In the genomic region with DNA sequence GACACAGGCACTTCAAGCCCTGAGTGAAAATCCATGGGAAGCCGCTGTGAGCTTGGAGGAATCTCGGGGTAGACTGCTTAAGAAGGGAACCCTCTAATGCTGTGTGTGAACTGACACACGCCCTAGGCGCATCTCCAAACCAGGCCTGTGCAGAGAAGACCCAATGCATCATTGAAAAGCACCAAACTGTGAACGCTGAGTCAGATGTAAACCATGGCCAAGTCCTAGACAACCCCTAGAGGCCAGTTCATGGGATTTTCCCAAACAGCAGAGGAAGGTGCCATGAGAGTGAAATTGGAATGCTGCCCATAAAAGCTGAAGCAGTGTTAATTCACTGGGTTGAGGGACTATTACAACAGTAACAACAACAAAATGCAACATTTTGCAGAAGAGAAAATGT, we compare ENCODE assay signal across 26 cellular contexts.
DNase-seq lines count a peak whose midpoint lies in the region; ATAC-seq and TF ChIP-seq lines count a peak whose summit lies in the region.
"Had no signal": no experiment of that assay in that cellular context is flagged by ENCODE, and none has a peak within 500 bp of the region (broad histone marks: within the 10 kb centered on the region; RNA-seq: fewer than 3 reads in every experiment).

No MANE protein-coding gene starts in this region.

- H2BK15ac ChIP-seq in H9 (ENCODE audit: low read depth, low read length) = 0 out of 2 replicates have a peak overlapping the region, but pooled peaks have one; percentile 24

- no peak overlapping the region for H4K5ac ChIP-seq in H9 (ENCODE audit: insufficient read length, low read depth, low read length)

- in situ Hi-C loops in Caki2 (cut with HindIII; ENCODE audit: low pct_unique_long_range_greater_than_20kb, low sequenced_read_pairs) = no loop called here

- no peak overlapping the region for H3K4me3 Mint-ChIP-seq in H9
- H3K4me3 Mint-ChIP-seq in natural killer cell treated with Interleukin-12 subunit alpha and Interleukin-12 subunit beta and Interleukin-15 and Interleukin-18, amount 100 ng/mL, for 72 hours = no peak overlapping the region
- H3K4me3 Mint-ChIP-seq: activated T-helper 1 cell treated with anti-CD3 and anti-CD28 coated beads, Interleukin-12 subunit alpha, Interleukin-12 subunit beta, Interleukin-2, Interleukin-4 antibody, amounts not matched to agents 30 ng/mL and 10 ng/mL and 1 ng/mL, durations not matched to agents 14 hours and 24 hours and 36 hours; effector memory CD8-positive, alpha-beta T cell; nephron; stimulated activated naive CD8-positive, alpha-beta T cell treated with anti-CD3 and anti-CD28 coated beads, Interleukin-15, Interleukin-2, amounts not matched to agents 100 ng/mL and 50 ng/mL, for 24 hours; type B pancreatic cell had no signal

- H3K23ac ChIP-seq in H9 (ENCODE audit: insufficient read length, low read depth, low read length) = no peak overlapping the region

- H2AK5ac ChIP-seq in H9 (ENCODE audit: insufficient read length, low read length) = no peak overlapping the region

- no peaks in the 10 kb centered on the region for H3K79me1 ChIP-seq in H9 (ENCODE audit: insufficient read depth, low read depth, low read length, poor library complexity, severe bottlenecking)

- no peak overlapping the region for H4K8ac ChIP-seq in H9 (replicated peaks; ENCODE audit: insufficient read length, low read depth, low read length)

- H3K36me3 Mint-ChIP-seq in H9 (ENCODE audit: insufficient read depth in 1 of 3, low read depth in 3 of 3) = peaks cover 0 to 5% (median 0%) of the 10 kb centered on the region in 3 experiments; a peak in 2 of 7 replicates
- H3K36me3 Mint-ChIP-seq in natural killer cell treated with Interleukin-12 subunit alpha and Interleukin-12 subunit beta and Interleukin-15 and Interleukin-18, amount 100 ng/mL, for 72 hours = no peaks in the 10 kb centered on the region
- H3K36me3 Mint-ChIP-seq: type B pancreatic cell had no signal

- H2BK12ac ChIP-seq in H9 (ENCODE audit: insufficient read length, low read depth, low read length) = no peak overlapping the region

- H3K4me1 ChIP-seq in H9 (ENCODE audit: insufficient read depth, low read length) = no peaks in the 10 kb centered on the region
- no peaks in the 10 kb centered on the region for H3K4me1 ChIP-seq in heart right ventricle
- H3K4me1 ChIP-seq: HAP-1 had no signal

- peaks cover 9 to 11% of the 10 kb centered on the region in 2 experiments for H3K4me1 Mint-ChIP-seq in H9
- H3K4me1 Mint-ChIP-seq in natural killer cell treated with Interleukin-12 subunit alpha and Interleukin-12 subunit beta and Interleukin-15 and Interleukin-18, amount 100 ng/mL, for 72 hours (ENCODE audit: low read depth in 2 of 2) = peaks cover 0 to 2% of the 10 kb centered on the region in 2 donors
- H3K4me1 Mint-ChIP-seq: nephron had no signal

- H3K27ac Mint-ChIP-seq in H9 = no peak overlapping the region
- no peak overlapping the region for H3K27ac Mint-ChIP-seq in natural killer cell treated with Interleukin-12 subunit alpha and Interleukin-12 subunit beta and Interleukin-15 and Interleukin-18, amount 100 ng/mL, for 72 hours
- H3K27ac Mint-ChIP-seq: activated naive CD4-positive, alpha-beta T cell treated with anti-CD3 and anti-CD28 coated beads, Interleukin-2, amount 50 U/mL, for 72 hours; activated T-helper 1 cell treated with anti-CD3 and anti-CD28 coated beads, Interleukin-12 subunit alpha, Interleukin-12 subunit beta, Interleukin-2, Interleukin-4 antibody, amounts not matched to agents 30 ng/mL and 10 ng/mL and 1 ng/mL, durations not matched to agents 14 hours and 24 hours and 36 hours; effector memory CD8-positive, alpha-beta T cell; nephron; stimulated activated naive CD8-positive, alpha-beta T cell treated with anti-CD3 and anti-CD28 coated beads, Interleukin-15, Interleukin-2, amounts not matched to agents 100 ng/mL and 50 ng/mL, for 24 hours; type B pancreatic cell had no signal

- no peaks in the 10 kb centered on the region for H3K79me2 ChIP-seq in H9 (ENCODE audit: insufficient read depth, low read length)

- H3K9ac ChIP-seq in H9 (ENCODE audit: extremely low read depth, insufficient read length, low read length) = no peak overlapping the region
- H3K9ac ChIP-seq: SK-N-SH had no signal

- no CpG with 5 or more reads among the region's 5 CpGs for WGBS in H9 (ENCODE audit: extremely low coverage, insufficient read length, low lambda C conversion rate)
- WGBS in heart right ventricle, 2 donors = 91 to 93% methylated on average over 5 of the region's 5 CpGs

- no peaks in the 10 kb centered on the region for H4K20me1 ChIP-seq in H9 (ENCODE audit: control insufficient read depth, insufficient read depth, insufficient read length)

- H3K27me3 Mint-ChIP-seq in H9 (ENCODE audit: low read depth) = no peaks in the 10 kb centered on the region; the same call in 1 of the 2 replicates
- peaks cover 0 to 9% of the 10 kb centered on the region in 2 donors for H3K27me3 Mint-ChIP-seq in natural killer cell treated with Interleukin-12 subunit alpha and Interleukin-12 subunit beta and Interleukin-15 and Interleukin-18, amount 100 ng/mL, for 72 hours
- H3K27me3 Mint-ChIP-seq: type B pancreatic cell had no signal

- H3K23me2 ChIP-seq in H9 (ENCODE audit: insufficient read length, low read depth, low read length, poor library complexity, severe bottlenecking) = no peaks in the 10 kb centered on the region

- no peak overlapping the region for H3K18ac ChIP-seq in H9 (ENCODE audit: insufficient read length, low read depth, low read length)

- peak; percentile 58 for DNase-seq in Caki2 (ENCODE audit: low read depth)
- no peak for DNase-seq in H9
- peak; percentile 60 for DNase-seq in RKO (ENCODE audit: low spot score)
- peak; percentile 19 for DNase-seq in fibroblast of the aortic adventitia (ENCODE audit: low read depth)
- no peak for DNase-seq in retina
- no peak for DNase-seq in natural killer cell treated with Interleukin-12 subunit alpha and Interleukin-12 subunit beta and Interleukin-15 and Interleukin-18, amount 100 ng/mL, for 72 hours (ENCODE audit: low spot score)
- no peak for DNase-seq in iPS-NIHi11 (ENCODE audit: low spot score)
- no peak for DNase-seq in heart right ventricle
- DNase-seq: activated CD4-positive, CD25-positive, alpha-beta regulatory T cell treated with anti-CD3 and anti-CD28 coated beads, Interleukin-2, amount 50 U/mL, for 72 hours; activated CD8-positive, alpha-beta memory T cell treated with anti-CD3 and anti-CD28 coated beads for 24 hours; COR-L47; effector memory CD8-positive, alpha-beta T cell; hippocampal formation; IMR-90; left cardiac atrium; NCI-H2081; NCI-H774; SK-N-SH; stimulated activated CD4-positive, alpha-beta T cell treated with anti-CD3 and anti-CD28 coated beads, Interleukin-2, amount 100 ng/mL, for 24 hours; T-helper 9 cell had no signal

- no peak overlapping the region for H2AFZ ChIP-seq in H9 (ENCODE audit: low read length)

- H2BK5ac ChIP-seq in H9 (ENCODE audit: insufficient read length, low read length) = no peak overlapping the region

- no peak overlapping the region for H4K91ac ChIP-seq in H9 (ENCODE audit: insufficient read length, low read depth, low read length)

- H3K56ac ChIP-seq in H9 (ENCODE audit: insufficient read length, low read depth, low read length) = no peak overlapping the region

- no peak overlapping the region for H3K14ac ChIP-seq in H9 (ENCODE audit: insufficient read depth, low read length)

- ATAC-seq in natural killer cell treated with Interleukin-12 subunit alpha and Interleukin-12 subunit beta and Interleukin-15 and Interleukin-18, amount 100 ng/mL, for 72 hours = no peak
- no peak for ATAC-seq in heart right ventricle
- ATAC-seq: activated naive CD4-positive, alpha-beta T cell treated with anti-CD3 and anti-CD28 coated beads, Interleukin-2, amount 50 U/mL, for 72 hours; effector memory CD8-positive, alpha-beta T cell; left cardiac atrium had no signal

- H3K4ac ChIP-seq in H9 (ENCODE audit: low read depth, low read length) = no peak overlapping the region

- H2BK20ac ChIP-seq in H9 (ENCODE audit: low read depth, low read length, poor library complexity, severe bottlenecking) = no peak overlapping the region

- no peaks in the 10 kb centered on the region for H3K36me3 ChIP-seq in heart right ventricle
- H3K36me3 ChIP-seq: HAP-1 had no signal

- H3K4me3 ChIP-seq in fibroblast of the aortic adventitia (ENCODE audit: low read depth, low read length) = no peak overlapping the region
- H3K4me3 ChIP-seq in heart right ventricle = no peak overlapping the region
- H3K4me3 ChIP-seq: HAP-1 had no signal

- TF ChIP-seq CTCF in H9 (conservative IDR thresholded peaks at IDR 0.05) (peak; percentile 45; the same call in 2 of the 3 replicates), fibroblast of the aortic adventitia (IDR thresholded peaks at IDR 0.05; ENCODE audit: insufficient read depth, low read length) (no peak), heart right ventricle (IDR thresholded peaks at IDR 0.05) (no peak)

- intact Hi-C loops in heart right ventricle (cut with DNase I) = no loop called here

- no peak overlapping the region for H3K4me2 ChIP-seq in H9 (ENCODE audit: insufficient read depth, insufficient read length, low read length)
- H3K4me2 ChIP-seq: SK-N-SH had no signal

- peaks cover 5 to 11% of the 10 kb centered on the region in 2 experiments for H3K9me3 Mint-ChIP-seq in H9
- H3K9me3 Mint-ChIP-seq in natural killer cell treated with Interleukin-12 subunit alpha and Interleukin-12 subunit beta and Interleukin-15 and Interleukin-18, amount 100 ng/mL, for 72 hours = peaks cover 5% of the 10 kb centered on the region
- H3K9me3 Mint-ChIP-seq: type B pancreatic cell had no signal

- no peak overlapping the region for H2BK120ac ChIP-seq in H9 (ENCODE audit: low read depth, low read length, poor library complexity, severe bottlenecking)

- no peak overlapping the region for H3T11ph ChIP-seq in H9 (ENCODE audit: low read length)

- H3K27me3 ChIP-seq in H9 (ENCODE audit: insufficient read depth, low read length) = no peaks in the 10 kb centered on the region
- no peaks in the 10 kb centered on the region for H3K27me3 ChIP-seq in heart right ventricle

- H3K27ac ChIP-seq in H9 (ENCODE audit: insufficient read length, low read depth, low read length) = no peak overlapping the region
- H3K27ac ChIP-seq in heart right ventricle = no peak overlapping the region

- H3K9me3 ChIP-seq in H9 (ENCODE audit: control insufficient read depth, low read depth, low read length) (no peaks in the 10 kb centered on the region), heart right ventricle (peaks cover 0 to 22% (median 7%) of the 10 kb centered on the region in 11 donors)
- H3K9me3 ChIP-seq: HAP-1, SK-N-SH had no signal

Comparison
In these comparisons a context has a peak if more than half of its experiments do, and no peak if none do; other contexts are left out.
1. DNase-seq: peak in Caki2 (single experiment), RKO (single experiment) and fibroblast of the aortic adventitia (single experiment); none in H9 (single experiment), retina (single experiment), natural killer cell treated with Interleukin-12 subunit alpha and Interleukin-12 subunit beta and Interleukin-15 and Interleukin-18, amount 100 ng/mL, for 72 hours (single experiment), iPS-NIHi11 (single experiment) and heart right ventricle (0 of 2).